In the genomic region with DNA sequence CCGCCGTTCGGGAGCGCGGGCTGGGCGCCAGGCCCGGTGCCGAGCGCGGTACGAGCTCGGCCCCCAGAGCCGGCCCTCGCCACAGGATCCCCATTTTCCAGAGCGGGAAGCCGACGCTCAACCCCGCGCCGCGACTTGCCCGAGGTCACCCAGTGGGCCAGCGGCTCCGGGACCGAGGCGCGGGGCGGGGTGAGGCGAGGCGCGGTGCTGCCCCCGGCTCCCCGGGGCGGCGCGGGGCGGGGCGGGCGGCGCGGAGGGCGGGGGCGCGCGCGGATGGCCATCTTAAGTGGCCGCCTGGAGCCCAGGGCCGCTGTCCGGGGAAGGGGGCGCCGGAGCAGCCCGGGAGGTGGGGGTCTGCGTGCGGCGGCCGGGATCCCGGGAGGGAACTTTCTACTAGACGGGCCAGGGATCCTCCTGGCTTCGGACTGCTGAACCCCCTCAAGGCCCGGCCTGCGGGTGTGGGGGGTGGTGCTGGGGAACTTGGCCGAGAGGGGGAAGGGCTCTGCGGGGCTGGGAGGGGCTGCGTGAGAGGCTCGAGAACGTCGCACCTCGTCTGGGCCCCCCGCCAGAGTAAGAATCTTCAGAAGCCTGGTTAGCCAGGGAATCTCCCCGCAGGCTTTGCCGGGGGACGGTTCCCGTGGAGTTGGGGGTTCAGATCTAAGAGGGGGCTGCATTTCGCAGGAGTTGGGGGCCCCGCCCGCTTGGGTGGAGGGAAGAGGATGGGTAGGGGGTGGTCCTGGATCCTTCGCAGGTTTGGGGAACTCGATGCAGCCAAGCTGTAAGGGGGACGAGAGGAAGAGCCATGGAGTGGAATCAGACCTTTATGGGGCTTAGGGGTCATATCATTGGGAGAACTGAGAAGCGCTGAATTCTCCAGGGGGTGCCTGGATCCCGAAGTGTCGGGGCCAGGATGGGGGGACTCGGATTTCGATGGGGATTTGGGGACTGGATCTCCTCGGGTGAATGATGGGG, we compare ENCODE assay signal across 8 cellular contexts. TPM values are rescaled to one million over a fixed set of nuclear protein-coding genes. Genes with fewer than 3 reads are reported as not detected.
DNase-seq lines count a peak whose midpoint lies in the region; ATAC-seq, FAIRE-seq and TF ChIP-seq lines count a peak whose summit lies in the region.

No MANE protein-coding gene starts in this region.

- H3K27me3 Mint-ChIP-seq in IgD-negative memory B cell: no peaks in the 10 kb centered on the region

- intact Hi-C loops in breast epithelium (cut with DNase I; ENCODE audit: low total_unique reads): no loop called here

- peak overlapping the region; percentile 83 for H2AFZ ChIP-seq in keratinocyte (ENCODE audit: control insufficient read depth, low read length)

- H3K27ac Mint-ChIP-seq in IgD-negative memory B cell: peak overlapping the region; percentile 93 to 94 (median 93)

- H3K27ac ChIP-seq in breast epithelium: peak overlapping the region; percentile 95 to 98
- peak overlapping the region; percentile 63 for H3K27ac ChIP-seq in keratinocyte (ENCODE audit: control insufficient read depth, insufficient read depth, low read length)

- TF ChIP-seq POLR2A in breast epithelium (IDR thresholded peaks at IDR 0.05): no peak

- H3K9ac ChIP-seq in ES-I3 (ENCODE audit: low read depth, low read length) (peak overlapping the region; percentile 93), keratinocyte (ENCODE audit: control insufficient read depth, extremely low read depth, insufficient read depth, low read length) (peak overlapping the region; percentile 73)

- H4K20me1 ChIP-seq in keratinocyte (ENCODE audit: control insufficient read depth, extremely low read depth, insufficient read depth, low read length): peaks cover 3% of the 10 kb centered on the region

- 0 out of 2 replicates have a peak, but pooled peaks cover 2% of the 10 kb centered on the region for H3K36me3 ChIP-seq in ES-I3 (ENCODE audit: insufficient read depth, low read length)
- no peaks in the 10 kb centered on the region for H3K36me3 ChIP-seq in breast epithelium
- peaks cover 4 to 13% of the 10 kb centered on the region in 2 experiments for H3K36me3 ChIP-seq in keratinocyte (ENCODE audit: control insufficient read depth in 2 of 2, extremely low read depth in 1 of 2, insufficient read depth in 2 of 2, low read length in 2 of 2)

- peak; percentile 45 for ATAC-seq in GM21619 (IDR thresholded peaks at IDR 0.05; ENCODE audit: unreplicated experiment)

- H3K4me3 ChIP-seq in breast epithelium (peak overlapping the region; percentile 81 to 88 (median 84)), keratinocyte (ENCODE audit: control insufficient read depth in 2 of 3, extremely low read depth in 1 of 3, insufficient read depth in 2 of 3, low read depth in 1 of 3, low read length in 3 of 3) (peak overlapping the region; percentile 74 to 86 (median 81))

- peaks cover 25% of the 10 kb centered on the region for H3K79me2 ChIP-seq in keratinocyte (ENCODE audit: control insufficient read depth, insufficient read depth, low read length)

- H3K4me1 ChIP-seq in ES-I3 (ENCODE audit: insufficient read depth, low read length) (peaks cover 13% of the 10 kb centered on the region), breast epithelium (peaks cover 7 to 17% of the 10 kb centered on the region in 2 donors), keratinocyte (ENCODE audit: control insufficient read depth, extremely low read depth, insufficient read depth, low read length) (peaks cover 10% of the 10 kb centered on the region)

- FAIRE-seq in keratinocyte (lab: Jason Lieb, UNC): no peak

- TF ChIP-seq CTCF in breast epithelium (IDR thresholded peaks at IDR 0.05) (no peak), keratinocyte (optimal IDR thresholded peaks at IDR 0.05 in 1 of 3, IDR thresholded peaks at IDR 0.05 in 1 of 3, conservative IDR thresholded peaks at IDR 0.05 in 1 of 3; ENCODE audit: extremely low read depth in 1 of 3, insufficient read depth in 2 of 3, low read length in 3 of 3) (no peak)

- H3K9me3 Mint-ChIP-seq in IgD-negative memory B cell: no peaks in the 10 kb centered on the region

- H3K36me3 Mint-ChIP-seq in IgD-negative memory B cell: no peaks in the 10 kb centered on the region

- peak overlapping the region; percentile 95 for H3K4me2 ChIP-seq in keratinocyte (ENCODE audit: control insufficient read depth, extremely low read depth, insufficient read depth, low read depth, low read length)

- H3K27me3 ChIP-seq in breast epithelium (no peaks in the 10 kb centered on the region), keratinocyte (ENCODE audit: control insufficient read depth, extremely low read depth, insufficient read depth, low read length) (no peaks in the 10 kb centered on the region)

- H3K4me3 Mint-ChIP-seq in IgD-negative memory B cell: peak overlapping the region; percentile 92 to 99 (median 98)

- H3K4me1 Mint-ChIP-seq in IgD-negative memory B cell: peaks cover 19 to 31% (median 22%) of the 10 kb centered on the region in 3 donors

- DNase-seq in T1000 (lab: John Stamatoyannopoulos, UW): peak; percentile 66
- DNase-seq in breast epithelium (ENCODE audit: low spot score in 2 of 2): peak in 1 of 2 donors; percentile 57
- no peak for DNase-seq in keratinocyte (ENCODE audit: low read depth, low spot score)
- peak; percentile 76 for DNase-seq in stimulated activated CD4-positive, alpha-beta T cell treated with anti-CD3 and anti-CD28 coated beads, Interleukin-15, amount 100 ng/mL, for 24 hours
- DNase-seq in GM19238 (ENCODE audit: insufficient read length, low spot score): no peak

- no peaks in the 10 kb centered on the region for H3K9me1 ChIP-seq in keratinocyte (ENCODE audit: control insufficient read depth, extremely low read depth, insufficient read depth, low read length)

- dilution Hi-C loops in keratinocyte (cut with MboI; ENCODE audit: extremely low pct_ligation_motif_present, low sequenced_read_pairs): no loop called here

- H3K9me3 ChIP-seq in ES-I3 (ENCODE audit: control insufficient read depth, insufficient read depth, low read length) (no peaks in the 10 kb centered on the region), breast epithelium (no peaks in the 10 kb centered on the region), keratinocyte (ENCODE audit: control insufficient read depth, low read depth, low read length) (no peaks in the 10 kb centered on the region)

RNA-seq across cellular contexts. Expression of gene INPPL1, which starts 0.7 kb away (rescaled TPM):
- 11.7 TPM for polyA plus RNA-seq in IgD-negative memory B cell
- total RNA-seq in breast epithelium: 10 to 100 TPM; 47.2 to 91.8 (median 73.1) TPM
- polyA plus RNA-seq in keratinocyte: 44.0 to 69.5 TPM (median 53.7 TPM) in 3 replicates
- polyA plus RNA-seq in keratinocyte (2011; ENCODE audit: low read depth): 11.4 TPM
- 22.1 and 22.9 TPM in 2 replicates for polyA plus RNA-seq in keratinocyte (2011; cell fraction: cytosol; rRNA removed)
- 355 and 414 TPM in 2 replicates for polyA plus RNA-seq in keratinocyte (2011; cell fraction: nucleus; rRNA removed)
- polyA plus RNA-seq in keratinocyte (2012; ENCODE audit: low replicate concordance): 23.7 and 33.5 TPM in 2 replicates
- polyA minus RNA-seq in keratinocyte: 69.3 to 97.3 TPM (median 87.9 TPM) in 3 replicates
- 90.4 TPM for polyA minus RNA-seq in keratinocyte (2011; cell fraction: cytosol; rRNA and poly(A)+ RNA removed)
- polyA minus RNA-seq in keratinocyte (2011; cell fraction: nucleus; rRNA and poly(A)+ RNA removed): 120 and 138 TPM in 2 replicates

RNA-seq across cellular contexts. Expression of gene FOLR2, which starts 7.3 kb away (rescaled TPM):
- polyA plus RNA-seq in IgD-negative memory B cell (16.1 TPM), keratinocyte (not detected in 3 replicates)
- 100 to 1,000 TPM in 1 of 3 donors, 10 to 100 TPM in 1, 1 to 10 TPM in 1; 5.2 to 143 (median 16.7) TPM for total RNA-seq in breast epithelium
- not detected for polyA plus RNA-seq in keratinocyte (2011; ENCODE audit: low read depth)
- polyA plus RNA-seq in keratinocyte (2011; cell fraction: cytosol; rRNA removed): not detected in 2 replicates
- not detected in 2 replicates for polyA plus RNA-seq in keratinocyte (2011; cell fraction: nucleus; rRNA removed)
- not detected in 2 replicates for polyA plus RNA-seq in keratinocyte (2012; ENCODE audit: low replicate concordance)
- polyA minus RNA-seq in keratinocyte: not detected in 3 replicates
- not detected for polyA minus RNA-seq in keratinocyte (2011; cell fraction: cytosol; rRNA and poly(A)+ RNA removed)
- polyA minus RNA-seq in keratinocyte (2011; cell fraction: nucleus; rRNA and poly(A)+ RNA removed): not detected in 2 replicates

RNA-seq across cellular contexts. Expression of gene PHOX2A, which starts 20.1 kb away (rescaled TPM):
- polyA plus RNA-seq in IgD-negative memory B cell (not detected), keratinocyte (not detected in 3 replicates)
- total RNA-seq in breast epithelium: not detected
- not detected for polyA plus RNA-seq in keratinocyte (2011; ENCODE audit: low read depth)
- not detected in 2 replicates for polyA plus RNA-seq in keratinocyte (2011; cell fraction: cytosol; rRNA removed)
- polyA plus RNA-seq in keratinocyte (2011; cell fraction: nucleus; rRNA removed): not detected in 2 replicates
- polyA plus RNA-seq in keratinocyte (2012; ENCODE audit: low replicate concordance): not detected in 2 replicates
- not detected in 3 replicates for polyA minus RNA-seq in keratinocyte
- polyA minus RNA-seq in keratinocyte (2011; cell fraction: cytosol; rRNA and poly(A)+ RNA removed): not detected
- polyA minus RNA-seq in keratinocyte (2011; cell fraction: nucleus; rRNA and poly(A)+ RNA removed): not detected in 2 replicates

RNA-seq across cellular contexts. Expression of gene FOLR1, which starts 32.0 kb away (rescaled TPM):
- polyA plus RNA-seq in IgD-negative memory B cell (not detected), keratinocyte (0.13 to 0.50 TPM (median 0.33 TPM) in 3 replicates)
- 10 to 100 TPM in 2 of 3 donors, not detected in 1; 11.8 to 45.2 TPM for total RNA-seq in breast epithelium
- 3.0 TPM for polyA plus RNA-seq in keratinocyte (2011; ENCODE audit: low read depth)
- polyA plus RNA-seq in keratinocyte (2011; cell fraction: cytosol; rRNA removed): 0.24 and 0.26 TPM in 2 replicates
- polyA plus RNA-seq in keratinocyte (2011; cell fraction: nucleus; rRNA removed): 3.3 and 4.7 TPM in 2 replicates
- polyA plus RNA-seq in keratinocyte (2012; ENCODE audit: low replicate concordance): 2.7 TPM in 1 of 2 replicates, not detected in the other
- 0.46 TPM in 1 of 3 replicates, not detected in the others for polyA minus RNA-seq in keratinocyte
- polyA minus RNA-seq in keratinocyte (2011; cell fraction: cytosol; rRNA and poly(A)+ RNA removed): 4.8 TPM
- polyA minus RNA-seq in keratinocyte (2011; cell fraction: nucleus; rRNA and poly(A)+ RNA removed): 1.5 and 1.9 TPM in 2 replicates

Comparison
In these comparisons a context has a peak if more than half of its experiments do, and no peak if none do; other contexts are left out.
1. DNase-seq: peak in T1000 (single experiment) and stimulated activated CD4-positive, alpha-beta T cell treated with anti-CD3 and anti-CD28 coated beads, Interleukin-15, amount 100 ng/mL, for 24 hours (single experiment); none in keratinocyte (single experiment) and GM19238 (single experiment).
2. RNA of gene FOLR2, which starts 7.3 kb away (polyA plus RNA-seq): 16.1 TPM in IgD-negative memory B cell (single experiment); not detected in keratinocyte; every median in the first group is over 10 times any median in the second.